ENCODE assay signal across 1 cellular context in genomic region chr11:128222245-128222959, GRCh38.
TF ChIP-seq lines count a peak whose summit lies in the region.

No MANE protein-coding gene starts in this region.

TF ChIP-seq in GM23338, 12 proteins besides CTCF, POLR2A, EP300 and RAD21 (continued from another document):
- TF ChIP-seq, protein P1, sequence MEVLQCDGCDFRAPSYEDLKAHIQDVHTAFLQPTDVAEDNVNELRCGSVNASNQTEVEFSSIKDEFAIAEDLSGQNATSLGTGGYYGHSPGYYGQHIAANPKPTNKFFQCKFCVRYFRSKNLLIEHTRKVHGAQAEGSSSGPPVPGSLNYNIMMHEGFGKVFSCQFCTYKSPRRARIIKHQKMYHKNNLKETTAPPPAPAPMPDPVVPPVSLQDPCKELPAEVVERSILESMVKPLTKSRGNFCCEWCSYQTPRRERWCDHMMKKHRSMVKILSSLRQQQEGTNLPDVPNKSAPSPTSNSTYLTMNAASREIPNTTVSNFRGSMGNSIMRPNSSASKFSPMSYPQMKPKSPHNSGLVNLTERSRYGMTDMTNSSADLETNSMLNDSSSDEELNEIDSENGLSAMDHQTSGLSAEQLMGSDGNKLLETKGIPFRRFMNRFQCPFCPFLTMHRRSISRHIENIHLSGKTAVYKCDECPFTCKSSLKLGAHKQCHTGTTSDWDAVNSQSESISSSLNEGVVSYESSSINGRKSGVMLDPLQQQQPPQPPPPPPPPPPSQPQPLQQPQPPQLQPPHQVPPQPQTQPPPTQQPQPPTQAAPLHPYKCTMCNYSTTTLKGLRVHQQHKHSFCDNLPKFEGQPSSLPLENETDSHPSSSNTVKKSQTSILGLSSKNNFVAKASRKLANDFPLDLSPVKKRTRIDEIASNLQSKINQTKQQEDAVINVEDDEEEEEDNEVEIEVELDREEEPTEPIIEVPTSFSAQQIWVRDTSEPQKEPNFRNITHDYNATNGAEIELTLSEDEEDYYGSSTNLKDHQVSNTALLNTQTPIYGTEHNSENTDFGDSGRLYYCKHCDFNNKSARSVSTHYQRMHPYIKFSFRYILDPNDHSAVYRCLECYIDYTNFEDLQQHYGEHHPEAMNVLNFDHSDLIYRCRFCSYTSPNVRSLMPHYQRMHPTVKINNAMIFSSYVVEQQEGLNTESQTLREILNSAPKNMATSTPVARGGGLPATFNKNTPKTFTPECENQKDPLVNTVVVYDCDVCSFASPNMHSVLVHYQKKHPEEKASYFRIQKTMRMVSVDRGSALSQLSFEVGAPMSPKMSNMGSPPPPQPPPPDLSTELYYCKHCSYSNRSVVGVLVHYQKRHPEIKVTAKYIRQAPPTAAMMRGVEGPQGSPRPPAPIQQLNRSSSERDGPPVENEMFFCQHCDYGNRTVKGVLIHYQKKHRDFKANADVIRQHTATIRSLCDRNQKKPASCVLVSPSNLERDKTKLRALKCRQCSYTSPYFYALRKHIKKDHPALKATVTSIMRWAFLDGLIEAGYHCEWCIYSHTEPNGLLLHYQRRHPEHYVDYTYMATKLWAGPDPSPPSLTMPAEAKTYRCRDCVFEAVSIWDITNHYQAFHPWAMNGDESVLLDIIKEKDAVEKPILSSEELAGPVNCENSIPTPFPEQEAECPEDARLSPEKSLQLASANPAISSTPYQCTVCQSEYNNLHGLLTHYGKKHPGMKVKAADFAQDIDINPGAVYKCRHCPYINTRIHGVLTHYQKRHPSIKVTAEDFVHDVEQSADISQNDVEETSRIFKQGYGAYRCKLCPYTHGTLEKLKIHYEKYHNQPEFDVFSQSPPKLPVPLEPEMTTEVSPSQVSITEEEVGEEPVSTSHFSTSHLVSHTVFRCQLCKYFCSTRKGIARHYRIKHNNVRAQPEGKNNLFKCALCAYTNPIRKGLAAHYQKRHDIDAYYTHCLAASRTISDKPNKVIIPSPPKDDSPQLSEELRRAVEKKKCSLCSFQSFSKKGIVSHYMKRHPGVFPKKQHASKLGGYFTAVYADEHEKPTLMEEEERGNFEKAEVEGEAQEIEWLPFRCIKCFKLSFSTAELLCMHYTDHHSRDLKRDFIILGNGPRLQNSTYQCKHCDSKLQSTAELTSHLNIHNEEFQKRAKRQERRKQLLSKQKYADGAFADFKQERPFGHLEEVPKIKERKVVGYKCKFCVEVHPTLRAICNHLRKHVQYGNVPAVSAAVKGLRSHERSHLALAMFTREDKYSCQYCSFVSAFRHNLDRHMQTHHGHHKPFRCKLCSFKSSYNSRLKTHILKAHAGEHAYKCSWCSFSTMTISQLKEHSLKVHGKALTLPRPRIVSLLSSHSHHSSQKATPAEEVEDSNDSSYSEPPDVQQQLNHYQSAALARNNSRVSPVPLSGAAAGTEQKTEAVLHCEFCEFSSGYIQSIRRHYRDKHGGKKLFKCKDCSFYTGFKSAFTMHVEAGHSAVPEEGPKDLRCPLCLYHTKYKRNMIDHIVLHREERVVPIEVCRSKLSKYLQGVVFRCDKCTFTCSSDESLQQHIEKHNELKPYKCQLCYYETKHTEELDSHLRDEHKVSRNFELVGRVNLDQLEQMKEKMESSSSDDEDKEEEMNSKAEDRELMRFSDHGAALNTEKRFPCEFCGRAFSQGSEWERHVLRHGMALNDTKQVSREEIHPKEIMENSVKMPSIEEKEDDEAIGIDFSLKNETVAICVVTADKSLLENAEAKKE (CRISPR knock-in tag; IDR thresholded peaks at IDR 0.05) = no peak
- TF ChIP-seq ZNF331 (CRISPR knock-in tag; IDR thresholded peaks at IDR 0.05; ENCODE audit: low read depth) = no peak
